In the genomic region with DNA sequence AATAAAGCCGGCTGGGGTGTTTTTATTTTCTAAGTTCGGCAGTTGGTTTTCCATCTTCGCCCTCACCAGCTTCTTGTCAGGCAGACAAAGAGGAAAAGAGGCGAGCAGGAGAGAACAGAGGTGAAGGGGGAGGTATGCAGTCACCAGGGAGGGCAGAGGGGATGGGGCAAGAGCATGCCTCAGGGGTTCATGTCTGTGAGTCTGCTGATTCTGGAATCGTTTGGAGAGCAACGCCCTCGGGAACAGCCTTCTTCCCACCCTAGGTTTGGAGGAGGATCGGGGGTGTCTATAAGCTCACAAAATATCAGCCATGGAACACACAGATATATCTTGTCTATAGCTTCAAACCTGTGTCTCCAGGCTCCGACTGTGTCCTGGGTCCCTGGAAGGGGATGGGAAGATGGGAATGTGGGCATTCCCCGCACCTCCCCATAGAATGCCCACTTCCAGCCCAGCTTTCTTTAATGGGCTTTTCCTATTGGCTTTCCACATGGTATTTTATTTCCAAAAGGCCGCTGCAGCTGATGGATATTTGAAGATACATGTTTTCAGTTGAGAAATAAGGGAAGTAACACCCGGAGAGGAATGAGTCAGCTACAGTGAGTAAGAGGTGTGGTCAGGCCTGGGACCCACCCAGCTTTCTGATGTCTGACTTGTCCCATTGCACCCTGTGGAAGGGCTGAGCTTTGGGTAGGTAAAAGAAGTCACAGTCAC, we compare ENCODE assay signal across 8 cellular contexts.
DNase-seq lines count a peak whose midpoint lies in the region; ATAC-seq and TF ChIP-seq lines count a peak whose summit lies in the region.

No MANE protein-coding gene starts in this region.

- H3K4me3 ChIP-seq in skeletal muscle cell (ENCODE audit: low read depth, low read length): no peak overlapping the region

- in situ Hi-C loops in GM13976 (cut with MboI; ENCODE audit: low sequenced_read_pairs, unreplicated experiment): no loop called here

- ATAC-seq in GM21360 (IDR thresholded peaks at IDR 0.05; ENCODE audit: unreplicated experiment) (no peak), GM21619 (IDR thresholded peaks at IDR 0.05; ENCODE audit: unreplicated experiment) (no peak), GM19452 (IDR thresholded peaks at IDR 0.05; ENCODE audit: unreplicated experiment) (no peak)

- no peak for TF ChIP-seq CTCF in GM13976 (IDR thresholded peaks at IDR 0.05; ENCODE audit: borderline replicate concordance, control extremely low read depth, extremely low read depth, insufficient read depth, missing control alignments)

- peak; percentile 39 for DNase-seq in GM13976 (ENCODE audit: low spot score)
- peak; percentile 95 for DNase-seq in OCI-M1 (lab: John Stamatoyannopoulos, UW)
- peak; percentile 49 for DNase-seq in epidermal melanocyte (ENCODE audit: insufficient read length, low spot score)
- peak; percentile 68 for DNase-seq in skeletal muscle cell (ENCODE audit: low read depth)
- DNase-seq in middle frontal gyrus (ENCODE audit: extremely low spot score, low spot score): no peak
